30 cellular contexts compared by ENCODE assay signal in genomic region chr2:9407363-9407811, GRCh38. TPM values are rescaled to one million over a fixed set of nuclear protein-coding genes. Genes with fewer than 3 reads are reported as not detected.
DNase-seq lines count a peak whose midpoint lies in the region; ATAC-seq, FAIRE-seq and TF ChIP-seq lines count a peak whose summit lies in the region.
"Had no signal": no experiment of that assay in that cellular context is flagged by ENCODE, and none has a peak within 500 bp of the region (broad histone marks: within the 10 kb centered on the region; RNA-seq: fewer than 3 reads in every experiment).

No MANE protein-coding gene starts in this region.

- H3K27ac ChIP-seq in HepG2 (ENCODE audit: extremely low read length, insufficient read depth, low read length) = no peak overlapping the region
- H3K27ac ChIP-seq in right lobe of liver = no peak overlapping the region
- peak overlapping the region; percentile 61 for H3K27ac ChIP-seq in epithelial cell of prostate
- no peak overlapping the region for H3K27ac ChIP-seq in upper lobe of right lung

- H3K9ac ChIP-seq in HepG2 (ENCODE audit: insufficient read depth, low read depth, low read length) = no peak overlapping the region
- H3K9ac ChIP-seq: BLaER1 had no signal

- H3K4me2 ChIP-seq in HepG2 (ENCODE audit: low read depth, low read length) = no peak overlapping the region
- H3K4me2 ChIP-seq: BLaER1 had no signal

- peak overlapping the region; percentile 59 for H3K27ac Mint-ChIP-seq in neural crest cell (ENCODE audit: unreplicated experiment)
- no peak overlapping the region for H3K27ac Mint-ChIP-seq in stimulated activated naive B cell treated with anti-CD40 and anti-IgM and Interleukin-4, amounts not matched to agents 10 μg/mL and 1 μg/mL and 100 μg/mL, for 72 hours
- H3K27ac Mint-ChIP-seq: activated T-helper 2 cell treated with anti-CD3 and anti-CD28 coated beads, Interferon-gamma antibody, Interleukin-2, Interleukin-4, amounts not matched to agents 10 μg/mL and 5 μg/mL and 100 μg/mL, durations not matched to agents 14 hours and 24 hours and 36 hours; natural killer cell treated with Interleukin-12 subunit alpha and Interleukin-12 subunit beta and Interleukin-15 and Interleukin-18, amount 100 ng/mL, for 72 hours had no signal

- H3K36me3 Mint-ChIP-seq in neural crest cell (ENCODE audit: low read depth) = peaks cover 8% of the 10 kb centered on the region
- peaks cover 27 to 40% of the 10 kb centered on the region in 2 donors for H3K36me3 Mint-ChIP-seq in stimulated activated naive B cell treated with anti-CD40 and anti-IgM and Interleukin-4, amounts not matched to agents 10 μg/mL and 1 μg/mL and 100 μg/mL, for 72 hours

- intact Hi-C loops in HepG2 (cut with micrococcal nuclease; ENCODE audit: unreplicated experiment) (no loop called here), right lobe of liver (cut with DNase I) (no loop called here), upper lobe of right lung (cut with DNase I) (no loop called here)

- ATAC-seq in HepG2 (peak; percentile 20; the same call in 1 of the 3 replicates), right lobe of liver (no peak), upper lobe of right lung (no peak), HG03439 (IDR thresholded peaks at IDR 0.05; ENCODE audit: unreplicated experiment) (no peak)
- ATAC-seq in stimulated activated naive B cell treated with anti-CD40 and anti-IgM and Interleukin-4, amounts not matched to agents 10 μg/mL and 1 μg/mL and 100 μg/mL, for 72 hours (replicated peaks) = no peak
- ATAC-seq: activated naive CD4-positive, alpha-beta T cell treated with anti-CD3 and anti-CD28 coated beads, Interleukin-2, amount 50 U/mL, for 72 hours; left ventricle myocardium superior; natural killer cell treated with Interleukin-12 subunit alpha and Interleukin-12 subunit beta and Interleukin-15 and Interleukin-18, amount 100 ng/mL, for 72 hours; WTC11 had no signal

- in situ Hi-C loops in HepG2 (cut with HindIII; ENCODE audit: extremely low pct_ligation_motif_present, low pct_unique_long_range_greater_than_20kb) = no loop called here

- H3K4me1 ChIP-seq in HepG2 (ENCODE audit: insufficient read depth, low read length) (peaks cover 11% of the 10 kb centered on the region; the same call in 1 of the 2 replicates), right lobe of liver (no peaks in the 10 kb centered on the region), upper lobe of right lung (peaks cover 8% of the 10 kb centered on the region)

- CTCF ChIA-PET in HepG2 (lab: Yijun Ruan, JAX; ENCODE audit: low intra/inter-chr PET ratio, low total read pairs) = no interaction called here

- TF ChIP-seq RAD21 in HepG2 (CRISPR knock-in tag; IDR thresholded peaks at IDR 0.05) = no peak

- no peak for TF ChIP-seq EP300 in HepG2 (IDR thresholded peaks at IDR 0.05; ENCODE audit: low read depth in 2 of 2, low read length in 2 of 2)
- TF ChIP-seq EP300 in HepG2 (CRISPR knock-in tag; IDR thresholded peaks at IDR 0.05; ENCODE audit: borderline replicate concordance) = no peak

- TF ChIP-seq CTCF in HepG2 (CRISPR knock-in tag; IDR thresholded peaks at IDR 0.05) (no peak), right lobe of liver (IDR thresholded peaks at IDR 0.05) (no peak), neural crest cell (conservative IDR thresholded peaks at IDR 0.05) (no peak), upper lobe of right lung (IDR thresholded peaks at IDR 0.05) (no peak)

- no peak for FAIRE-seq in HepG2 (lab: Jason Lieb, UNC)
- FAIRE-seq: astrocyte, frontal cortex, GM12891, small intestine had no signal

- DNase-seq in HepG2 (ENCODE audit: low spot score) (no peak), right lobe of liver (no peak), epithelial cell of prostate (ENCODE audit: low read depth, low spot score) (peak; percentile 33), neural crest cell (ENCODE audit: low read depth, low spot score) (no peak), upper lobe of right lung (peak; percentile 31), NCI-H446 (lab: John Stamatoyannopoulos, UW) (no peak)
- no peak for DNase-seq in stimulated activated naive B cell treated with anti-CD40 and anti-IgM and Interleukin-4, amounts not matched to agents 10 μg/mL and 1 μg/mL and 100 μg/mL, for 72 hours
- DNase-seq: ACHN; activated CD4-positive, alpha-beta T cell treated with anti-CD3 and anti-CD28 coated beads, Interleukin-2, amount 50 U/mL, for 48 hours; COR-L47; hypothalamus; left ventricle myocardium superior; midbrain; NCI-H1048; NCI-H2029 treated with DMSO at 0.1 percent for 48 hours; NCI-H2227 treated with DMSO at 0.1 percent for 48 hours; NCI-H774; Right ventricle myocardium superior; small intestine had no signal

- H3K4me1 Mint-ChIP-seq in neural crest cell = no peaks in the 10 kb centered on the region
- H3K4me1 Mint-ChIP-seq in stimulated activated naive B cell treated with anti-CD40 and anti-IgM and Interleukin-4, amounts not matched to agents 10 μg/mL and 1 μg/mL and 100 μg/mL, for 72 hours = peaks cover 8 to 15% of the 10 kb centered on the region in 2 donors
- H3K4me1 Mint-ChIP-seq: WTC11 had no signal

- POLR2A ChIA-PET in HepG2 (lab: Yijun Ruan, JAX) = no interaction called here

- no peaks in the 10 kb centered on the region for H4K20me1 ChIP-seq in HepG2 (ENCODE audit: insufficient read depth, low read length)

- no peak overlapping the region for H2AFZ ChIP-seq in HepG2 (ENCODE audit: low read length)

- H3K9me3 ChIP-seq in HepG2 (ENCODE audit: low read length) (no peaks in the 10 kb centered on the region), right lobe of liver (no peaks in the 10 kb centered on the region), upper lobe of right lung (no peaks in the 10 kb centered on the region)
- H3K9me3 ChIP-seq: BLaER1, HAP-1, thoracic aorta had no signal

- H3K4me3 Mint-ChIP-seq in neural crest cell = no peak overlapping the region
- no peak overlapping the region for H3K4me3 Mint-ChIP-seq in stimulated activated naive B cell treated with anti-CD40 and anti-IgM and Interleukin-4, amounts not matched to agents 10 μg/mL and 1 μg/mL and 100 μg/mL, for 72 hours
- H3K4me3 Mint-ChIP-seq: natural killer cell treated with Interleukin-12 subunit alpha and Interleukin-12 subunit beta and Interleukin-15 and Interleukin-18, amount 100 ng/mL, for 72 hours; WTC11 had no signal

- no peak for TF ChIP-seq POLR2A in HepG2 (IDR thresholded peaks at IDR 0.05; ENCODE audit: insufficient read depth in 1 of 2, low read depth in 2 of 2, low read length in 2 of 2)
- TF ChIP-seq POLR2A in right lobe of liver (IDR thresholded peaks at IDR 0.05) = no peak

- no peaks in the 10 kb centered on the region for H3K27me3 ChIP-seq in HepG2 (ENCODE audit: control insufficient read depth in 1 of 2, insufficient read depth in 2 of 2, low read length in 2 of 2)
- H3K27me3 ChIP-seq in right lobe of liver = no peaks in the 10 kb centered on the region
- no peaks in the 10 kb centered on the region for H3K27me3 ChIP-seq in upper lobe of right lung
- H3K27me3 ChIP-seq: BLaER1 had no signal

- H3K4me3 ChIP-seq in HepG2 (replicated peaks in 1 of 3; ENCODE audit: insufficient read depth in 1 of 3, low read depth in 2 of 3, low read length in 3 of 3) (no peak overlapping the region), right lobe of liver (no peak overlapping the region), upper lobe of right lung (no peak overlapping the region)
- H3K4me3 ChIP-seq: BLaER1, HAP-1, thoracic aorta had no signal

- no peaks in the 10 kb centered on the region for H3K27me3 Mint-ChIP-seq in neural crest cell (ENCODE audit: low read depth)
- H3K27me3 Mint-ChIP-seq in stimulated activated naive B cell treated with anti-CD40 and anti-IgM and Interleukin-4, amounts not matched to agents 10 μg/mL and 1 μg/mL and 100 μg/mL, for 72 hours = no peaks in the 10 kb centered on the region
- H3K27me3 Mint-ChIP-seq: natural killer cell treated with Interleukin-12 subunit alpha and Interleukin-12 subunit beta and Interleukin-15 and Interleukin-18, amount 100 ng/mL, for 72 hours had no signal

- WGBS in HepG2 (ENCODE audit: low lambda C conversion rate) = 98% methylated on average over 8 of the region's 8 CpGs
- WGBS in right lobe of liver (ENCODE audit: insufficient coverage, low coverage, low lambda C conversion rate, missing lambda C conversion rate) = 96% methylated on average over 7 of the region's 8 CpGs

- H3K79me2 ChIP-seq in HepG2 (ENCODE audit: insufficient read depth, low read length) = no peaks in the 10 kb centered on the region

- no peaks in the 10 kb centered on the region for H3K9me3 Mint-ChIP-seq in neural crest cell
- H3K9me3 Mint-ChIP-seq in stimulated activated naive B cell treated with anti-CD40 and anti-IgM and Interleukin-4, amounts not matched to agents 10 μg/mL and 1 μg/mL and 100 μg/mL, for 72 hours = no peaks in the 10 kb centered on the region
- H3K9me3 Mint-ChIP-seq: activated naive CD4-positive, alpha-beta T cell treated with anti-CD3 and anti-CD28 coated beads, Interleukin-2, amount 50 U/mL, for 72 hours; activated T-helper 2 cell treated with anti-CD3 and anti-CD28 coated beads, Interferon-gamma antibody, Interleukin-2, Interleukin-4, amounts not matched to agents 10 μg/mL and 5 μg/mL and 100 μg/mL, durations not matched to agents 14 hours and 24 hours and 36 hours; natural killer cell treated with Interleukin-12 subunit alpha and Interleukin-12 subunit beta and Interleukin-15 and Interleukin-18, amount 100 ng/mL, for 72 hours; WTC11 had no signal

- H3K36me3 ChIP-seq in HepG2 (replicated peaks in 1 of 2; ENCODE audit: control insufficient read depth in 1 of 2, insufficient read depth in 2 of 2, low read length in 2 of 2) (peaks cover 8 to 30% of the 10 kb centered on the region in 2 experiments), right lobe of liver (peaks cover 0 to 16% (median 2%) of the 10 kb centered on the region in 4 donors), upper lobe of right lung (peaks cover 68% of the 10 kb centered on the region)

- no TSS peak for BruUV-seq in HepG2 (replicated peaks; lab: Mats Ljungman, UMichigan)

RNA-seq across cellular contexts. Expression of gene ITGB1BP1, which starts 15.9 kb away (rescaled TPM):
- 108 and 125 TPM in 2 replicates for total RNA-seq in HepG2 (2016; rRNA removed; fragmentation: Illumina TruSeq; extraction: Trizol)
- total RNA-seq in HepG2 (2016; cell fraction: cytosol; rRNA removed; fragmentation: Illumina TruSeq; extraction: Trizol; ENCODE audit: low read depth) = 430 and 468 TPM in 2 replicates
- 111 and 112 TPM in 2 replicates for total RNA-seq in HepG2 (2016; cell fraction: insoluble cytoplasmic fraction; rRNA removed; fragmentation: Illumina TruSeq; extraction: Trizol)
- total RNA-seq in HepG2 (2016; cell fraction: membrane; rRNA removed; fragmentation: Illumina TruSeq; extraction: Trizol) = 377 and 404 TPM in 2 replicates
- total RNA-seq in HepG2 (2016; cell fraction: nucleus; rRNA removed; fragmentation: Illumina TruSeq; extraction: Trizol) = 50.0 and 51.9 TPM in 2 replicates
- polyA plus RNA-seq in HepG2 (2011; rRNA removed) = 83.6 and 106 TPM in 2 replicates
- polyA plus RNA-seq in HepG2 (2011; cell fraction: cytosol; rRNA removed) = 45.2 and 54.1 TPM in 2 replicates
- polyA plus RNA-seq in HepG2 (2011; cell fraction: nucleus; rRNA removed) = 41.6 and 57.5 TPM in 2 replicates
- 89.6 and 111 TPM in 2 replicates for polyA plus RNA-seq in HepG2 (2012)
- 797 and 956 TPM in 2 replicates for polyA plus RNA-seq in HepG2 (2016; cell fraction: cytosol; fragmentation: Illumina TruSeq; extraction: Trizol; ENCODE audit: low read depth)
- 170 and 179 TPM in 2 replicates for polyA plus RNA-seq in HepG2 (2016; cell fraction: insoluble cytoplasmic fraction; fragmentation: Illumina TruSeq; extraction: Trizol; ENCODE audit: low read depth)
- polyA plus RNA-seq in HepG2 (2016; cell fraction: membrane; fragmentation: Illumina TruSeq; extraction: Trizol; ENCODE audit: low read depth) = 570 and 618 TPM in 2 replicates
- polyA plus RNA-seq in HepG2 (2016; cell fraction: nucleus; fragmentation: Illumina TruSeq; extraction: Trizol; ENCODE audit: insufficient read depth, low read depth) = 135 and 136 TPM in 2 replicates
- polyA minus RNA-seq in HepG2 (2011; rRNA and poly(A)+ RNA removed; ENCODE audit: low replicate concordance) = 13.3 and 35.9 TPM in 2 replicates
- polyA minus RNA-seq in HepG2 (2011; cell fraction: cytosol; rRNA and poly(A)+ RNA removed) = 17.3 and 20.8 TPM in 2 replicates
- 21.0 and 23.9 TPM in 2 replicates for polyA minus RNA-seq in HepG2 (2011; cell fraction: nucleus; rRNA and poly(A)+ RNA removed)
- total RNA-seq in right lobe of liver = 10 to 100 TPM in 5 of 6 experiments, 1 to 10 TPM in 1; 9.6 to 28.5 (median 20.8) TPM
- total RNA-seq in neural crest cell = 59.3 and 61.2 TPM in 2 replicates
- total RNA-seq in upper lobe of right lung = 78.2 TPM

RNA-seq across cellular contexts. Expression of gene CPSF3, which starts 16.1 kb away (rescaled TPM):
- total RNA-seq in HepG2 (2016; rRNA removed; fragmentation: Illumina TruSeq; extraction: Trizol) (93.0 and 128 TPM in 2 replicates), right lobe of liver (10 to 100 TPM; 10.6 to 21.2 (median 11.7) TPM), neural crest cell (84.8 and 86.4 TPM in 2 replicates), upper lobe of right lung (23.2 TPM)
- total RNA-seq in HepG2 (2016; cell fraction: cytosol; rRNA removed; fragmentation: Illumina TruSeq; extraction: Trizol; ENCODE audit: low read depth) = 24.5 and 26.5 TPM in 2 replicates
- total RNA-seq in HepG2 (2016; cell fraction: insoluble cytoplasmic fraction; rRNA removed; fragmentation: Illumina TruSeq; extraction: Trizol) = 91.7 and 127 TPM in 2 replicates
- 45.4 and 49.2 TPM in 2 replicates for total RNA-seq in HepG2 (2016; cell fraction: membrane; rRNA removed; fragmentation: Illumina TruSeq; extraction: Trizol)
- total RNA-seq in HepG2 (2016; cell fraction: nucleus; rRNA removed; fragmentation: Illumina TruSeq; extraction: Trizol) = 50.4 and 54.8 TPM in 2 replicates
- 15.5 and 19.8 TPM in 2 replicates for polyA plus RNA-seq in HepG2 (2011; rRNA removed)
- 10.9 and 15.9 TPM in 2 replicates for polyA plus RNA-seq in HepG2 (2011; cell fraction: cytosol; rRNA removed)
- 36.6 and 50.3 TPM in 2 replicates for polyA plus RNA-seq in HepG2 (2011; cell fraction: nucleus; rRNA removed)
- 39.8 and 75.3 TPM in 2 replicates for polyA plus RNA-seq in HepG2 (2012)
- polyA plus RNA-seq in HepG2 (2016; cell fraction: cytosol; fragmentation: Illumina TruSeq; extraction: Trizol; ENCODE audit: low read depth) = 14.0 and 15.0 TPM in 2 replicates
- 101 and 102 TPM in 2 replicates for polyA plus RNA-seq in HepG2 (2016; cell fraction: insoluble cytoplasmic fraction; fragmentation: Illumina TruSeq; extraction: Trizol; ENCODE audit: low read depth)
- polyA plus RNA-seq in HepG2 (2016; cell fraction: membrane; fragmentation: Illumina TruSeq; extraction: Trizol; ENCODE audit: low read depth) = 26.2 and 28.6 TPM in 2 replicates
- polyA plus RNA-seq in HepG2 (2016; cell fraction: nucleus; fragmentation: Illumina TruSeq; extraction: Trizol; ENCODE audit: insufficient read depth, low read depth) = 54.3 and 60.5 TPM in 2 replicates
- polyA minus RNA-seq in HepG2 (2011; rRNA and poly(A)+ RNA removed; ENCODE audit: low replicate concordance) = 13.4 and 22.8 TPM in 2 replicates
- polyA minus RNA-seq in HepG2 (2011; cell fraction: cytosol; rRNA and poly(A)+ RNA removed) = 24.7 and 28.4 TPM in 2 replicates
- polyA minus RNA-seq in HepG2 (2011; cell fraction: nucleus; rRNA and poly(A)+ RNA removed) = 43.6 and 53.1 TPM in 2 replicates

Comparison
In these comparisons a context has a peak if more than half of its experiments do, and no peak if none do; other contexts are left out.
1. DNase-seq: peak in epithelial cell of prostate (single experiment) and upper lobe of right lung (single experiment); none in HepG2 (single experiment), right lobe of liver (0 of 3), neural crest cell (single experiment), NCI-H446 (0 of 2) and stimulated activated naive B cell treated with anti-CD40 and anti-IgM and Interleukin-4, amounts not matched to agents 10 μg/mL and 1 μg/mL and 100 μg/mL, for 72 hours (single experiment).